Comparison of ENCODE assay signal across 8 cellular contexts in genomic region chr2:193025556-193025955, GRCh38.
DNase-seq lines count a peak whose midpoint lies in the region; TF ChIP-seq lines count a peak whose summit lies in the region.
"Not testable (repeated sequence)": the region's sequence is repeated elsewhere in the genome, so short reads cannot be mapped to it uniquely, and the experiment has no call there.

No MANE protein-coding gene starts in this region.

- H4K12ac ChIP-seq in trophoblast cell (ENCODE audit: low read depth, low read length) = not testable (repeated sequence)

- no CpG with 5 or more reads among the region's 3 CpGs for WGBS in trophoblast cell (ENCODE audit: extremely low coverage, insufficient coverage, insufficient read length)

- not testable (repeated sequence) for H3K4me1 Mint-ChIP-seq in nephron progenitor cell

- not testable (repeated sequence) for H2BK5ac ChIP-seq in trophoblast cell (ENCODE audit: low read depth, low read length, poor library complexity)

- H4K91ac ChIP-seq in trophoblast cell (ENCODE audit: low read depth, low read length) = not testable (repeated sequence)

- H2BK120ac ChIP-seq in trophoblast cell (ENCODE audit: insufficient read depth, low read length, poor library complexity) = not testable (repeated sequence)

- H3K27me3 ChIP-seq in A673 (replicated peaks; ENCODE audit: insufficient read depth, low read depth, low read length, poor library complexity); trophoblast cell (ENCODE audit: insufficient read depth, low read length): not testable (repeated sequence)

- H3K9ac ChIP-seq in trophoblast cell (ENCODE audit: low read length) = not testable (repeated sequence)

- not testable (repeated sequence) for H2AK5ac ChIP-seq in trophoblast cell (ENCODE audit: low read length)

- not testable (repeated sequence) for H3K14ac ChIP-seq in trophoblast cell (ENCODE audit: low read length)

- BruUV-seq in A673 (replicated peaks; lab: Mats Ljungman, UMichigan) = not testable (repeated sequence)

- H3K36me3 ChIP-seq in A673 (ENCODE audit: insufficient read depth, low read length, poor library complexity, severe bottlenecking); HEK293 (ENCODE audit: control insufficient read depth in 2 of 2, insufficient read depth in 1 of 2, low read length in 2 of 2); trophoblast cell (ENCODE audit: control insufficient read depth in 1 of 2, insufficient read depth in 2 of 2, low read length in 2 of 2): not testable (repeated sequence)

- H3K4me2 ChIP-seq in trophoblast cell (ENCODE audit: low read length) = not testable (repeated sequence)

- not testable (repeated sequence) for H3K4me3 Mint-ChIP-seq in nephron progenitor cell

- not testable (repeated sequence) for H3K27ac ChIP-seq in A673 (ENCODE audit: low read depth, low read length, poor library complexity, severe bottlenecking); HEK293 (ENCODE audit: extremely low read depth, low read depth, low read length)
- H3K27ac ChIP-seq in trophoblast cell (ENCODE audit: low read depth, low read length) = peak overlapping the region; percentile 65

- not testable (repeated sequence) for H3K9me3 ChIP-seq in A673 (ENCODE audit: low read depth, low read length, poor library complexity, severe bottlenecking); HEK293 (ENCODE audit: control insufficient read depth, insufficient read depth, low read depth, low read length); trophoblast cell (ENCODE audit: insufficient read depth, low read depth, low read length)

- H3K79me2 ChIP-seq in trophoblast cell (ENCODE audit: control insufficient read depth, insufficient read depth, low read length, poor library complexity) = not testable (repeated sequence)

- not testable (repeated sequence) for H3K4me3 ChIP-seq in A673 (ENCODE audit: low read depth, low read length, poor library complexity, severe bottlenecking); HEK293 (ENCODE audit: low read depth, low read length); trophoblast cell (ENCODE audit: low read depth, low read length)

- intact Hi-C loops in A673 (cut with micrococcal nuclease; ENCODE audit: unreplicated experiment) = not testable (repeated sequence)

- H3K18ac ChIP-seq in trophoblast cell (ENCODE audit: low read length) = not testable (repeated sequence)

- H3K27ac Mint-ChIP-seq in nephron progenitor cell = peak overlapping the region; percentile 97

- H3K27me3 Mint-ChIP-seq in nephron progenitor cell (ENCODE audit: low read depth, poor library complexity) = not testable (repeated sequence)

- not testable (repeated sequence) for H3K4me1 ChIP-seq in A673 (ENCODE audit: insufficient read depth, low read length, poor library complexity, severe bottlenecking); HEK293 (ENCODE audit: control insufficient read depth, insufficient read depth, low read length); trophoblast cell (ENCODE audit: control insufficient read depth in 1 of 2, insufficient read depth in 2 of 2, low read length in 2 of 2)

- H3K36me3 Mint-ChIP-seq in nephron progenitor cell (ENCODE audit: low read depth) = peaks cover 30% of the 10 kb centered on the region

- DNase-seq in A673 (ENCODE audit: low spot score) (peak; percentile 33), ELF-1 (ENCODE audit: low read depth, low spot score) (peak; percentile 32), NCI-H2171 treated with DMSO at 0.1 percent for 48 hours (lab: John Stamatoyannopoulos, UW) (peak; percentile 4), SK-N-DZ (ENCODE audit: low spot score) (peak; percentile 81), islet precursor cell (peak; percentile 70), nephron progenitor cell (peak; percentile 15), trophoblast cell (peak; percentile 67 to 88)

- CTCF ChIA-PET in A673 (lab: Charles Lee); HEK293 (lab: Yijun Ruan, JAX): not testable (repeated sequence)

- H3K4ac ChIP-seq in trophoblast cell (ENCODE audit: low read depth, low read length) = not testable (repeated sequence)

- not testable (repeated sequence) for TF ChIP-seq CTCF in A673 (conservative IDR thresholded peaks at IDR 0.05; ENCODE audit: low read depth, low read length); HEK293 (tag by site-specific recombination; IDR thresholded peaks at IDR 0.05); nephron progenitor cell (IDR thresholded peaks at IDR 0.05)

- not testable (repeated sequence) for H4K8ac ChIP-seq in trophoblast cell (ENCODE audit: low read depth, low read length)

- not testable (repeated sequence) for H3K23ac ChIP-seq in trophoblast cell (ENCODE audit: low read length)

- not testable (repeated sequence) for H3K79me1 ChIP-seq in trophoblast cell (ENCODE audit: low read length)

- peaks cover 43% of the 10 kb centered on the region for H3K9me3 Mint-ChIP-seq in nephron progenitor cell

- not testable (repeated sequence) for H2AFZ ChIP-seq in trophoblast cell (ENCODE audit: insufficient read depth, low read length, poor library complexity)

- H2BK12ac ChIP-seq in trophoblast cell (ENCODE audit: low read length) = not testable (repeated sequence)

- POLR2A ChIA-PET in A673 (lab: Charles Lee; ENCODE audit: low non-redundant PET); HEK293 (lab: Yijun Ruan, JAX): not testable (repeated sequence)

TF ChIP-seq in HEK293, 187 proteins besides CTCF, POLR2A, EP300 and RAD21:
- TF ChIP-seq SETDB1 (IDR thresholded peaks at IDR 0.05; ENCODE audit: insufficient read length, low read length) = peak; percentile 62

Comparison
In these comparisons a context has a peak if more than half of its experiments do, and no peak if none do; other contexts are left out.
1. DNase-seq: peak in every context shown above with its lines; median percentile 81 in SK-N-DZ; 78 in trophoblast cell; 70 in islet precursor cell; 33 in A673; 32 in ELF-1; 15 in nephron progenitor cell; 4 in NCI-H2171 treated with DMSO at 0.1 percent for 48 hours.